21 cellular contexts compared by ENCODE assay signal in the genomic region with DNA sequence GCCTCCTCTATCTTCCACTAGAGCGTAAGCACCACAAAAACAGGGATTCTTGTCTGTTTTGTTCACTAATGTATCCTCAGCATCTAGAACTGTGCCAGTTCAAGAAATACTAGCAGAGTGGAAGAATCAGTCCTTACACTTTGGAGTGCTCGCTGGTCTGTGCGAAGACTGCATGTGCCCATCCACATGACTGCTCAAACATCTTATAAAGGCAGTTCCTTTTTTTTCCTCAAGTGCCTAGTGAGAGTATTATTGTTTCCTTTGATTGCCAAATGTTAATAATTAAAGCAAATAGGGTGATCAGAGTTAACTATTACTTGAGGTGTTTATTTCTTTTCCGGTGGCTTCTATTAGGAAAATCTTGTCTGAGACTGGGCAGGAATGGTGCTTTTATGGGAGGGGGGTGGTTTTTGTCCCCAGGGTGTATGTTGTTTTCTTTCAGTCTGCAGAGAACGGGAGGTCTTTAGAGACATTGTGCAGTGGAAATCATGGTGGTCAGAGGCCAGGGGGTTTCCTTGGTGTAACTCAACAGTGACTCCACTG. TPM values are rescaled to one million over a fixed set of nuclear protein-coding genes. Genes with fewer than 3 reads are reported as not detected.
DNase-seq lines count a peak whose midpoint lies in the region; ATAC-seq, FAIRE-seq and TF ChIP-seq lines count a peak whose summit lies in the region.
"Had no signal": no experiment of that assay in that cellular context is flagged by ENCODE, and none has a peak within 500 bp of the region (broad histone marks: within the 10 kb centered on the region; RNA-seq: fewer than 3 reads in every experiment).

No MANE protein-coding gene starts in this region.

- POLR2A ChIA-PET in GM12878 (lab: Charles Lee), result no interaction called here
- POLR2A ChIA-PET in HEK293T (lab: Yijun Ruan, JAX), result no interaction called here

- H3K79me1 ChIP-seq in trophoblast cell (ENCODE audit: low read length), result peaks cover 62% of the 10 kb centered on the region

- H3K27ac ChIP-seq in GM12878 (ENCODE audit: control insufficient read depth, insufficient read depth), result no peak overlapping the region
- no peak overlapping the region for H3K27ac ChIP-seq in lower lobe of right lung
- H3K27ac ChIP-seq in trophoblast cell (ENCODE audit: low read depth, low read length), result peak overlapping the region; percentile 16
- H3K27ac ChIP-seq: RWPE1 had no signal

- no peak for TF ChIP-seq EP300 in GM12878 (IDR thresholded peaks at IDR 0.05; ENCODE audit: borderline replicate concordance in 1 of 2, control insufficient read depth in 1 of 2, low read depth in 2 of 2, low read length in 2 of 2)

- RAD21 ChIA-PET in GM12878 (lab: Charles Lee; ENCODE audit: unreplicated experiment), result no interaction called here

- 26% methylated on average over 5 of the region's 5 CpGs for WGBS in GM12878 (ENCODE audit: insufficient coverage, insufficient replicate concordance, low lambda C conversion rate, missing lambda C conversion rate)
- WGBS in trophoblast cell (ENCODE audit: extremely low coverage, insufficient coverage, insufficient read length), result no CpG with 5 or more reads among the region's 5 CpGs

- H3K27me3 ChIP-seq in GM12878 (replicated peaks in 1 of 2; ENCODE audit: control insufficient read depth in 2 of 2, insufficient read depth in 2 of 2, low read length in 1 of 2) (no peaks in the 10 kb centered on the region; a peak in 1 of 4 replicates), lower lobe of right lung (ENCODE audit: low read depth) (no peaks in the 10 kb centered on the region), trophoblast cell (ENCODE audit: insufficient read depth, low read length) (no peaks in the 10 kb centered on the region)

- no peaks in the 10 kb centered on the region for H3K79me2 ChIP-seq in GM12878 (ENCODE audit: control insufficient read depth, insufficient read depth, low read length)
- peaks cover 9% of the 10 kb centered on the region for H3K79me2 ChIP-seq in trophoblast cell (ENCODE audit: control insufficient read depth, insufficient read depth, low read length, poor library complexity)

- TF ChIP-seq CTCF in GM12878 (IDR thresholded peaks at IDR 0.05 in 2 of 3, conservative IDR thresholded peaks at IDR 0.05 in 1 of 3; ENCODE audit: control insufficient read depth in 2 of 3, extremely low read depth in 1 of 3, insufficient read depth in 1 of 3, low read depth in 3 of 3, low read length in 3 of 3), result no peak
- no peak for TF ChIP-seq CTCF in lower lobe of right lung (IDR thresholded peaks at IDR 0.05)

- no peak overlapping the region for H3K9ac ChIP-seq in GM12878 (ENCODE audit: control insufficient read depth, insufficient read depth, low read length)
- H3K9ac ChIP-seq in trophoblast cell (ENCODE audit: low read length), result no peak overlapping the region

- no peak overlapping the region for H4K12ac ChIP-seq in trophoblast cell (ENCODE audit: low read depth, low read length)

- ATAC-seq in GM12878 (peak; percentile 31; the same call in 1 of the 3 replicates), lower lobe of right lung (peak; percentile 61 to 70), HG03045 (IDR thresholded peaks at IDR 0.05; ENCODE audit: unreplicated experiment) (no peak), HG03139 (IDR thresholded peaks at IDR 0.05; ENCODE audit: unreplicated experiment) (no peak)
- ATAC-seq: HCT116, K562 had no signal

- peak overlapping the region; percentile 80 for H3K14ac ChIP-seq in trophoblast cell (ENCODE audit: low read length)

- CTCF ChIA-PET in GM12878 (lab: Yijun Ruan, JAX) (interaction anchor here (0.8 kb wide), 1 partner anchor 24 kb away, joined by 3 read pairs; no protein-coding TSS in a partner anchor), HEK293T (lab: Yijun Ruan, JAX) (no interaction called here)

- no peak overlapping the region for H3K4me3 ChIP-seq in GM12878
- no peak overlapping the region for H3K4me3 ChIP-seq in lower lobe of right lung
- H3K4me3 ChIP-seq in trophoblast cell (ENCODE audit: low read depth, low read length), result no peak overlapping the region
- H3K4me3 ChIP-seq: K562 had no signal

- H2AFZ ChIP-seq in GM12878 (ENCODE audit: control insufficient read depth, low read depth, low read length) (no peak overlapping the region), trophoblast cell (ENCODE audit: insufficient read depth, low read length, poor library complexity) (no peak overlapping the region)

- H3K4me1 ChIP-seq in GM12878 (ENCODE audit: control insufficient read depth, insufficient read depth, low read length), result no peaks in the 10 kb centered on the region
- peaks cover 25% of the 10 kb centered on the region for H3K4me1 ChIP-seq in lower lobe of right lung
- H3K4me1 ChIP-seq in trophoblast cell (ENCODE audit: control insufficient read depth in 1 of 2, insufficient read depth in 2 of 2, low read length in 2 of 2), result peaks cover 24 to 32% of the 10 kb centered on the region in 2 experiments

- peak overlapping the region; percentile 73 for H4K8ac ChIP-seq in trophoblast cell (ENCODE audit: low read depth, low read length)

- no peak for TF ChIP-seq POLR2A in GM12878 (IDR thresholded peaks at IDR 0.05; ENCODE audit: low read depth, low read length)

- DNase-seq in Caki2 (ENCODE audit: low read depth) (peak; percentile 94), GM12878 (ENCODE audit: low read depth, low spot score) (no peak), lower lobe of right lung (no peak), trophoblast cell (no peak), NCI-H1694 treated with DMSO at 0.1 percent for 48 hours (lab: John Stamatoyannopoulos, UW) (no peak), HEK293T (ENCODE audit: extremely low spot score) (no peak)
- DNase-seq: COR-L47, NCI-H1436 treated with DMSO at 0.1 percent for 48 hours, NCI-H226, NCI-H526 had no signal

- SMC1A ChIA-PET in GM12878 (lab: Charles Lee; ENCODE audit: uncharacterized antibody, unreplicated experiment), result interaction anchor here (0.6 kb wide), 1 partner anchor 144 kb away, joined by 3 read pairs; no protein-coding TSS in a partner anchor

- peak overlapping the region; percentile 99 for H4K91ac ChIP-seq in trophoblast cell (ENCODE audit: low read depth, low read length)

- no peak overlapping the region for H3K23ac ChIP-seq in trophoblast cell (ENCODE audit: low read length)

- BruUV-seq in GM12878 (replicated peaks; lab: Mats Ljungman, UMichigan), result no TSS peak

- no peaks in the 10 kb centered on the region for H4K20me1 ChIP-seq in GM12878 (ENCODE audit: control insufficient read depth, insufficient read depth)

- H3K4me2 ChIP-seq in GM12878 (ENCODE audit: control insufficient read depth, insufficient read depth), result no peak overlapping the region
- H3K4me2 ChIP-seq in trophoblast cell (ENCODE audit: low read length), result no peak overlapping the region

- peak overlapping the region; percentile 64 for H3K4ac ChIP-seq in trophoblast cell (ENCODE audit: low read depth, low read length)

- H3K36me3 ChIP-seq in GM12878 (ENCODE audit: control insufficient read depth in 2 of 2, insufficient read depth in 2 of 2, low read length in 1 of 2), result no peaks in the 10 kb centered on the region
- no peaks in the 10 kb centered on the region for H3K36me3 ChIP-seq in lower lobe of right lung
- no peaks in the 10 kb centered on the region for H3K36me3 ChIP-seq in trophoblast cell (ENCODE audit: control insufficient read depth in 1 of 2, insufficient read depth in 2 of 2, low read length in 2 of 2)

- no peaks in the 10 kb centered on the region for H3K9me3 ChIP-seq in GM12878 (replicated peaks; ENCODE audit: control insufficient read depth, insufficient read depth, low read length)
- no peaks in the 10 kb centered on the region for H3K9me3 ChIP-seq in lower lobe of right lung
- no peaks in the 10 kb centered on the region for H3K9me3 ChIP-seq in trophoblast cell (ENCODE audit: insufficient read depth, low read depth, low read length)

- FAIRE-seq in GM12878 (lab: Jason Lieb, UNC), result no peak
- FAIRE-seq: A204.1, G401.6, GM12892, HTR-8/SVneo, K562 had no signal

- H2BK120ac ChIP-seq in trophoblast cell (ENCODE audit: insufficient read depth, low read length, poor library complexity), result peak overlapping the region; percentile 94

- H2BK12ac ChIP-seq in trophoblast cell (ENCODE audit: low read length), result peak overlapping the region; percentile 99

- peak overlapping the region; percentile 86 for H3K18ac ChIP-seq in trophoblast cell (ENCODE audit: low read length)

- peak overlapping the region; percentile 97 for H2AK5ac ChIP-seq in trophoblast cell (ENCODE audit: low read length)

- intact Hi-C loops in GM12878 (cut with micrococcal nuclease; ENCODE audit: unreplicated experiment) (no loop called here), lower lobe of right lung (cut with DNase I) (no loop called here)

- in situ Hi-C loops in Caki2 (cut with HindIII; ENCODE audit: low pct_unique_long_range_greater_than_20kb, low sequenced_read_pairs), result no loop called here
- in situ Hi-C loops in GM12878 (cut with MboI), result no loop called here

- H2BK5ac ChIP-seq in trophoblast cell (ENCODE audit: low read depth, low read length, poor library complexity), result peak overlapping the region; percentile 87

- TF ChIP-seq RAD21 in GM12878 (IDR thresholded peaks at IDR 0.05; ENCODE audit: insufficient read depth, low read depth, low read length), result no peak

TF ChIP-seq in HEK293T, 16 proteins besides CTCF, POLR2A, EP300 and RAD21 (continues in another document):
- no peak for TF ChIP-seq FOXK2 (IDR thresholded peaks at IDR 0.05)
- no peak for TF ChIP-seq SP1 (IDR thresholded peaks at IDR 0.05)
- TF ChIP-seq ELF4 (IDR thresholded peaks at IDR 0.05), result no peak
- no peak for TF ChIP-seq ZNF384 (IDR thresholded peaks at IDR 0.05)
- TF ChIP-seq ARNT (IDR thresholded peaks at IDR 0.05), result no peak
- no peak for TF ChIP-seq BHLHE40 (IDR thresholded peaks at IDR 0.05; ENCODE audit: borderline replicate concordance)

RNA-seq across cellular contexts. Expression of a gene that starts 45.6 kb away (rescaled TPM):
- 17.4 and 41.1 TPM in 2 replicates for total RNA-seq in Caki2 (2014; rRNA removed; shearing (Covaris generic); ENCODE audit: low replicate concordance)
- total RNA-seq in GM12878 (2013; cell fraction: nucleolus; rRNA removed), result not detected in 2 replicates
- not detected in 2 replicates for total RNA-seq in GM12878 (2014; rRNA removed)
- total RNA-seq in GM12878 (2014; rRNA removed; fragmentation: Illumina TruSeq; extraction: Trizol), result not detected in 2 replicates
- not detected in 2 replicates for total RNA-seq in GM12878 (2021)
- polyA plus RNA-seq in GM12878 (2011; ENCODE audit: low read depth), result not detected
- polyA plus RNA-seq in GM12878 (2011; rRNA removed), result 0.04 and 0.10 TPM in 2 replicates
- polyA plus RNA-seq in GM12878 (2011; cell fraction: cytosol; rRNA removed), result 0.04 and 0.05 TPM in 2 replicates
- polyA plus RNA-seq in GM12878 (2011; cell fraction: nucleus; rRNA removed), result 0.04 and 0.07 TPM in 2 replicates
- polyA plus RNA-seq in GM12878 (2012), result not detected in 2 replicates
- polyA plus RNA-seq in GM12878 (2014; fragmentation: Illumina TruSeq; extraction: Trizol), result not detected in 2 replicates
- not detected for polyA plus RNA-seq in GM12878 (2014; fragmentation: Nextera tagmentation; extraction: Ambion mirVana)
- not detected in 2 replicates for polyA plus RNA-seq in GM12878 (2014; rRNA removed)
- not detected for polyA plus RNA-seq in GM12878 (2016; fragmentation: Nextera tagmentation; extraction: Ambion mirVana)
- polyA minus RNA-seq in GM12878 (2011; rRNA and poly(A)+ RNA removed), result 0.07 TPM in 1 of 2 replicates, not detected in the other
- not detected in 2 replicates for polyA minus RNA-seq in GM12878 (2011; cell fraction: cytosol; rRNA and poly(A)+ RNA removed)
- not detected in 2 replicates for polyA minus RNA-seq in GM12878 (2011; cell fraction: nucleus; rRNA and poly(A)+ RNA removed)
- 65.2 TPM for total RNA-seq in lower lobe of right lung
- polyA plus RNA-seq in trophoblast cell (2013), result 100 and 101 TPM in 2 replicates
- total RNA-seq: OCI-LY7 had no signal
- polyA plus RNA-seq: CD14-positive monocyte, K562 had no signal

Comparison
In these comparisons a context has a peak if more than half of its experiments do, and no peak if none do; other contexts are left out.
1. ATAC-seq: peak in GM12878 (single experiment) and lower lobe of right lung (2 of 2); none in HG03045 (single experiment) and HG03139 (single experiment).
2. RNA of a gene that starts 45.6 kb away (total RNA-seq): 65.2 TPM in lower lobe of right lung (single experiment) and 17.4 to 41.1 TPM in Caki2; not detected in GM12878; every median in the first group is over 10 times any median in the second.